ENCODE assay signal across 25 cellular contexts in genomic region chr4:120207021-120207420, GRCh38.
"Had no signal": no experiment of that assay in that cellular context is flagged by ENCODE, and none has a peak within 500 bp of the region (broad histone marks: within the 10 kb centered on the region; RNA-seq: fewer than 3 reads in every experiment).

No MANE protein-coding gene starts in this region.

- DNase-seq: activated B cell treated with CpG ODN at 0.5 μM for 24 hours; activated CD4-positive, alpha-beta T cell treated with anti-CD3 and anti-CD28 coated beads for 48 hours; activated CD4-positive, alpha-beta T cell treated with anti-CD3 and anti-CD28 coated beads, Interleukin-2, amount 50 U/mL, for 1 hour; activated CD4-positive, alpha-beta T cell treated with anti-CD3 and anti-CD28 coated beads, Interleukin-2, amount 50 U/mL, for 48 hours; activated CD8-positive, alpha-beta memory T cell treated with anti-CD3 and anti-CD28 coated beads for 24 hours; activated CD8-positive, alpha-beta T cell treated with anti-CD3 and anti-CD28 coated beads for 36 hours; activated effector memory CD4-positive, alpha-beta T cell treated with Interleukin-2 at 50 U/mL for 16 hours; activated gamma-delta T cell treated with Interleukin-2 at 50 U/mL for 16 hours; activated naive CD4-positive, alpha-beta T cell treated with anti-CD3 and anti-CD28 coated beads, Interleukin-2, amount 50 U/mL, for 16 hours; activated naive CD4-positive, alpha-beta T cell treated with Interleukin-2 at 50 U/mL for 16 hours; activated T-cell treated with anti-CD3 and anti-CD28 coated beads, Interleukin-2, amount 50 U/mL, for 4 hours; amniotic stem cell; anterior cingulate cortex; brain microvascular endothelial cell; dermis blood vessel endothelial cell; effector CD4-positive, alpha-beta T cell; effector memory CD8-positive, alpha-beta T cell; esophagus squamous epithelium; foreskin fibroblast; gastrocnemius medialis; glutamatergic neuron; heart left ventricle; hypothalamus; T-helper 17 cell; WERI-Rb-1 had no signal
